In genomic region chr16:1247903-1248537, GRCh38 we compare ENCODE assay signal across 1 cellular context.
TF ChIP-seq lines count a peak whose summit lies in the region.

No MANE protein-coding gene starts in this region.

TF ChIP-seq in HepG2, 621 proteins besides CTCF, POLR2A, EP300 and RAD21:
- TF ChIP-seq, protein P1, sequence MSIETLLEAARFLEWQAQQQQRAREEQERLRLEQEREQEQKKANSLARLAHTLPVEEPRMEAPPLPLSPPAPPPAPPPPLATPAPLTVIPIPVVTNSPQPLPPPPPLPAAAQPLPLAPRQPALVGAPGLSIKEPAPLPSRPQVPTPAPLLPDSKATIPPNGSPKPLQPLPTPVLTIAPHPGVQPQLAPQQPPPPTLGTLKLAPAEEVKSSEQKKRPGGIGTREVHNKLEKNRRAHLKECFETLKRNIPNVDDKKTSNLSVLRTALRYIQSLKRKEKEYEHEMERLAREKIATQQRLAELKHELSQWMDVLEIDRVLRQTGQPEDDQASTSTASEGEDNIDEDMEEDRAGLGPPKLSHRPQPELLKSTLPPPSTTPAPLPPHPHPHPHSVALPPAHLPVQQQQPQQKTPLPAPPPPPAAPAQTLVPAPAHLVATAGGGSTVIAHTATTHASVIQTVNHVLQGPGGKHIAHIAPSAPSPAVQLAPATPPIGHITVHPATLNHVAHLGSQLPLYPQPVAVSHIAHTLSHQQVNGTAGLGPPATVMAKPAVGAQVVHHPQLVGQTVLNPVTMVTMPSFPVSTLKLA (IDR thresholded peaks at IDR 0.05): peak; percentile 94
